8 cellular contexts compared by ENCODE assay signal in genomic region chr16:30334473-30334985, GRCh38. TPM values are rescaled to one million over a fixed set of nuclear protein-coding genes. Genes with fewer than 3 reads are reported as not detected.
DNase-seq lines count a peak whose midpoint lies in the region; ATAC-seq and TF ChIP-seq lines count a peak whose summit lies in the region.
"Not testable (repeated sequence)": the region's sequence is repeated elsewhere in the genome, so short reads cannot be mapped to it uniquely, and the experiment has no call there.

No MANE protein-coding gene starts in this region.

- intact Hi-C loops in PC-9 (cut with micrococcal nuclease; ENCODE audit: unreplicated experiment): loop anchor here (2.0 kb wide), 3 partner anchors 36 to 74 kb away; partner anchors contain the start of gene TBC1D10B

- DNase-seq in DMS 273 (lab: John Stamatoyannopoulos, UW; ENCODE audit: unreplicated experiment) (peak; percentile 94), PC-9 (peak; percentile 75 to 96), activated T-cell treated with anti-CD3 and anti-CD28 coated beads for 4 hours (peak; percentile 74), erythroblast (lab: John Stamatoyannopoulos, UW) (peak; percentile 88 to 92)
- peak; percentile 59 to 73 for DNase-seq in stimulated activated CD8-positive, alpha-beta memory T cell treated with anti-CD3 and anti-CD28 coated beads, Interleukin-2, amount 100 ng/mL, for 1 hour (ENCODE audit: low read depth in 2 of 2)

- H3K36me3 ChIP-seq in HUES48 (ENCODE audit: control insufficient read depth, insufficient read depth, low read length); PC-9 (ENCODE audit: low read depth); mucosa of stomach (ENCODE audit: control insufficient read depth, insufficient read depth, low read length): not testable (repeated sequence)

- H3K27me3 ChIP-seq in HUES48 (ENCODE audit: control insufficient read depth, insufficient read depth, low read length); PC-9 (ENCODE audit: insufficient read depth, low read depth); mucosa of stomach (ENCODE audit: control insufficient read depth, insufficient read depth, low read length): not testable (repeated sequence)

- CTCF ChIA-PET in PC-9 (lab: Charles Lee): interaction anchor here (0.6 kb wide), 1 partner anchor 83 kb away, joined by 3 read pairs; no protein-coding TSS in a partner anchor

- H3K4me3 ChIP-seq in HUES48 (ENCODE audit: low read depth, low read length) (peak overlapping the region; percentile 85), PC-9 (peak overlapping the region; percentile 59)
- H3K4me3 ChIP-seq in mucosa of stomach (ENCODE audit: low read length): not testable (repeated sequence)

- peak overlapping the region; percentile 78 for H2AFZ ChIP-seq in PC-9

- H3K4me1 ChIP-seq in HUES48 (ENCODE audit: control insufficient read depth, insufficient read depth, low read length); mucosa of stomach (ENCODE audit: control insufficient read depth, insufficient read depth, low read length): not testable (repeated sequence)
- peaks cover 13% of the 10 kb centered on the region for H3K4me1 ChIP-seq in PC-9 (replicated peaks; ENCODE audit: insufficient read depth)

- peak; percentile 9 for TF ChIP-seq POLR2A in erythroblast (IDR thresholded peaks at IDR 0.05; ENCODE audit: low read length)

- BruUV-seq in PC-9 (replicated peaks; lab: Mats Ljungman, UMichigan): not testable (repeated sequence)

- H3K27ac ChIP-seq in HUES48 (ENCODE audit: low read depth, low read length) (peak overlapping the region; percentile 70), PC-9 (peak overlapping the region; percentile 76)

- peak; percentile 79 for ATAC-seq in GM21528 (IDR thresholded peaks at IDR 0.05; ENCODE audit: low FRiP score, unreplicated experiment)

- H4K20me1 ChIP-seq in PC-9 (ENCODE audit: insufficient read depth): not testable (repeated sequence)

- H3K79me2 ChIP-seq in PC-9 (ENCODE audit: low read depth): peaks cover 47% of the 10 kb centered on the region

- H3F3A ChIP-seq in PC-9 (ENCODE audit: insufficient read depth, low read depth): peaks cover 10% of the 10 kb centered on the region; the same call in 1 of the 2 replicates

- H3K9ac ChIP-seq in HUES48 (ENCODE audit: low read depth, low read length): not testable (repeated sequence)
- H3K9ac ChIP-seq in mucosa of stomach (ENCODE audit: low read length): peak overlapping the region; percentile 64

- H3K9me2 ChIP-seq in PC-9 (ENCODE audit: insufficient read depth): not testable (repeated sequence)

- H3K4me2 ChIP-seq in PC-9: peak overlapping the region; percentile 72

- not testable (repeated sequence) for H3K9me3 ChIP-seq in HUES48 (ENCODE audit: control insufficient read depth, insufficient read depth, low read length); PC-9 (ENCODE audit: insufficient read depth, low read depth); mucosa of stomach (ENCODE audit: control insufficient read depth, low read length)

- POLR2A ChIA-PET in PC-9 (lab: Charles Lee; ENCODE audit: unreplicated experiment): interaction anchor here (0.6 to 1.0 kb wide), 6 partner anchors 36 to 867 kb away, joined by 3 to 44 read pairs (median 4); partner anchors contain the start of gene SEPTIN1

- TF ChIP-seq CTCF in PC-9 (conservative IDR thresholded peaks at IDR 0.05): not testable (repeated sequence)

RNA-seq across cellular contexts. Expression of gene CD2BP2, which starts 20.6 kb away (rescaled TPM):
- 84.6 TPM in 2 replicates for total RNA-seq in PC-9 (2021)

RNA-seq across cellular contexts. Expression of gene TBC1D10B, which starts 35.8 kb away (rescaled TPM):
- 85.0 and 90.8 TPM in 2 replicates for total RNA-seq in PC-9 (2021)

RNA-seq across cellular contexts. Expression of gene MYL11, which starts 40.1 kb away (rescaled TPM):
- 1.4 and 2.6 TPM in 2 replicates for total RNA-seq in PC-9 (2021)

RNA-seq across cellular contexts. Expression of gene SEPTIN1, which starts 47.8 kb away (rescaled TPM):
- total RNA-seq in PC-9 (2021): 6.7 and 7.6 TPM in 2 replicates
